25 cellular contexts compared by ENCODE assay signal in the genomic region with DNA sequence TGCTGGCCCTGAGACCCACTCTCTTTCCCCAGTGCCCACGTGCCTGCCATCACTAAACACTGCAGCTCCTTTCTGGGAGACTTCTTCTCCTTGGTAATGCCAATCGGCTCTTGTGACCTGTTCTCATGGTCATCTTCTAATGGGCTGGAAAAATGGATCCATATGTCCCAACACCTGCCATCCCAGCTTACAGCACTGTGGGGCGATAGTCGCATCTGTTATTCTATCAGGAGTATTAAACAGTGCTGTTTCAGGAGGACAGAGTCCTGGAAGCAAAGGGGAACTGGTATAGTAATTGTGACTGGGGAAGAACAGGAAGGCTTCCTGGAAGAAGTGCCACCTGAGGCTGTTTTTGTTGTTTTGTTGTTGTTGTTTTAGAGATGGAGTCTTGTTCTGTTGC.
A peak's percentile ranks its signal among the peaks of the same experiment; 100 is the strongest.
DNase-seq lines count a peak whose midpoint lies in the region; FAIRE-seq and TF ChIP-seq lines count a peak whose summit lies in the region.
"Had no signal": no experiment of that assay in that cellular context is flagged by ENCODE, and none has a peak within 500 bp of the region (broad histone marks: within the 10 kb centered on the region; RNA-seq: fewer than 3 reads in every experiment).

No MANE protein-coding gene starts in this region.

- H3K9ac ChIP-seq in Loucy (ENCODE audit: low read depth, low read length, poor library complexity, severe bottlenecking) (no peak overlapping the region), H1 (replicated peaks in 1 of 4; ENCODE audit: extremely low read depth in 1 of 4, low read depth in 3 of 4, low read length in 3 of 4) (no peak overlapping the region)
- H3K9ac ChIP-seq: GM23248 had no signal

- DNase-seq in MCF 10A (ENCODE audit: unreplicated experiment) = peak; percentile 19
- DNase-seq in breast epithelium (ENCODE audit: low spot score in 2 of 2) = no peak
- DNase-seq in H1 (ENCODE audit: low read depth in 1 of 2, low spot score in 2 of 2) = no peak
- DNase-seq in NCI-H2196 treated with DMSO at 0.1 percent for 48 hours (lab: John Stamatoyannopoulos, UW; ENCODE audit: unreplicated experiment) = no peak
- DNase-seq in cortex of kidney (lab: John Stamatoyannopoulos, UW) = no peak
- no peak for DNase-seq in activated T-helper 2 cell treated with anti-CD3 and anti-CD28 coated beads, Interferon-gamma antibody, Interleukin-2, Interleukin-4, amounts not matched to agents 10 μg/mL and 5 μg/mL and 100 μg/mL, durations not matched to agents 14 hours and 24 hours and 36 hours (ENCODE audit: low spot score)
- DNase-seq: activated CD4-positive, alpha-beta T cell treated with anti-CD3 and anti-CD28 coated beads, Interleukin-2, amount 10 ng/mL, durations not matched to agents 7 days and 5 days; activated gamma-delta T cell; CD8-positive, alpha-beta memory T cell; EL; gastrocnemius medialis; GM23248; left colon; midbrain; NCI-H1436; NCI-H2227 treated with DMSO at 0.1 percent for 48 hours; RPMI8226; SW 1271; testis had no signal

- H4K20me1 ChIP-seq in Loucy (ENCODE audit: insufficient read depth, low read length, poor library complexity, severe bottlenecking) = no peaks in the 10 kb centered on the region
- no peaks in the 10 kb centered on the region for H4K20me1 ChIP-seq in H1 (replicated peaks in 1 of 2; ENCODE audit: control insufficient read depth in 1 of 2, insufficient read depth in 2 of 2, low read length in 2 of 2)

- POLR2A ChIA-PET in MCF 10A (lab: Yijun Ruan, JAX) = no interaction called here
- POLR2A ChIA-PET in H1 (lab: Charles Lee; ENCODE audit: partially characterized antibody) = no interaction called here

- H3K4me2 ChIP-seq in Loucy (ENCODE audit: low read depth, low read length, poor library complexity, severe bottlenecking) (no peak overlapping the region), H1 (ENCODE audit: insufficient read depth in 1 of 2, low read depth in 2 of 2, low read length in 2 of 2) (no peak overlapping the region)

- H3K27me3 Mint-ChIP-seq in MCF 10A (ENCODE audit: insufficient read depth, unreplicated experiment) = no peaks in the 10 kb centered on the region
- no peaks in the 10 kb centered on the region for H3K27me3 Mint-ChIP-seq in activated T-helper 2 cell treated with anti-CD3 and anti-CD28 coated beads, Interferon-gamma antibody, Interleukin-2, Interleukin-4, amounts not matched to agents 10 μg/mL and 5 μg/mL and 100 μg/mL, durations not matched to agents 14 hours and 24 hours and 36 hours (ENCODE audit: low read depth)
- H3K27me3 Mint-ChIP-seq: activated CD4-positive, alpha-beta T cell treated with anti-CD3 and anti-CD28 coated beads, Interleukin-2, amount 10 ng/mL, durations not matched to agents 7 days and 5 days; CD8-positive, alpha-beta memory T cell had no signal

- TF ChIP-seq CTCF in MCF 10A (IDR thresholded peaks at IDR 0.05; ENCODE audit: unreplicated experiment) (peak; percentile 39), breast epithelium (IDR thresholded peaks at IDR 0.05) (no peak), Loucy (conservative IDR thresholded peaks at IDR 0.05; ENCODE audit: low read length) (peak; percentile 27; the same call in 1 of the 2 replicates), H1 (IDR thresholded peaks at IDR 0.05; ENCODE audit: control extremely low read depth in 1 of 3, insufficient read depth in 1 of 3, low read depth in 1 of 3, low read length in 3 of 3) (peak; percentile 37 to 69 (median 54))

- H2AFZ ChIP-seq in Loucy (ENCODE audit: low read length) (no peak overlapping the region), H1 (ENCODE audit: low read length) (no peak overlapping the region)
- H2AFZ ChIP-seq: GM23248 had no signal

- no peaks in the 10 kb centered on the region for H3K9me2 ChIP-seq in Loucy (replicated peaks; ENCODE audit: low read depth, low read length)

- no peaks in the 10 kb centered on the region for H3K9me3 ChIP-seq in breast epithelium
- H3K9me3 ChIP-seq in Loucy (ENCODE audit: insufficient read depth, low read depth, low read length) = peaks cover 13% of the 10 kb centered on the region; the same call in 1 of the 2 replicates
- H3K9me3 ChIP-seq in H1 (ENCODE audit: insufficient read depth in 2 of 2, low read depth in 1 of 2, low read length in 1 of 2) = no peaks in the 10 kb centered on the region
- H3K9me3 ChIP-seq: gastrocnemius medialis, neutrophil, testis had no signal

- TF ChIP-seq POLR2A in breast epithelium (IDR thresholded peaks at IDR 0.05) = no peak
- TF ChIP-seq POLR2A in H1 (IDR thresholded peaks at IDR 0.05; ENCODE audit: control extremely low read depth in 1 of 2, low read depth in 2 of 2, low read length in 2 of 2) = no peak

- no peak overlapping the region for H4K8ac ChIP-seq in H1 (ENCODE audit: extremely low read depth, insufficient read depth, low read length)

- no TSS peak for BruUV-seq in MCF 10A (replicated peaks; lab: Mats Ljungman, UMichigan)

- H2BK12ac ChIP-seq in H1 (ENCODE audit: low read depth, low read length) = no peak overlapping the region

- H3K79me1 ChIP-seq in H1 (ENCODE audit: low read depth, low read length) = no peaks in the 10 kb centered on the region

- no peak overlapping the region for H3K4me3 ChIP-seq in breast epithelium
- H3K4me3 ChIP-seq in Loucy (ENCODE audit: low read length, poor library complexity, severe bottlenecking) = no peak overlapping the region
- no peak overlapping the region for H3K4me3 ChIP-seq in H1 (ENCODE audit: extremely low read depth in 1 of 4, insufficient read depth in 2 of 4, low read depth in 3 of 4, low read length in 4 of 4)
- H3K4me3 ChIP-seq: cardiac muscle cell, gastrocnemius medialis, GM23248, testis had no signal

- peak overlapping the region; percentile 6 for H3K27ac Mint-ChIP-seq in MCF 10A (ENCODE audit: low read depth, unreplicated experiment)
- no peak overlapping the region for H3K27ac Mint-ChIP-seq in activated T-helper 2 cell treated with anti-CD3 and anti-CD28 coated beads, Interferon-gamma antibody, Interleukin-2, Interleukin-4, amounts not matched to agents 10 μg/mL and 5 μg/mL and 100 μg/mL, durations not matched to agents 14 hours and 24 hours and 36 hours
- H3K27ac Mint-ChIP-seq: activated CD4-positive, alpha-beta T cell treated with anti-CD3 and anti-CD28 coated beads, Interleukin-2, amount 10 ng/mL, durations not matched to agents 7 days and 5 days; CD8-positive, alpha-beta memory T cell; stimulated activated memory B cell treated with anti-CD40 and anti-IgM and Interleukin-4, amounts not matched to agents 10 μg/mL and 1 μg/mL and 100 μg/mL, for 72 hours had no signal

- no peak overlapping the region for H2BK5ac ChIP-seq in H1 (ENCODE audit: low read depth, low read length)

- H3K79me2 ChIP-seq in Loucy (ENCODE audit: insufficient read depth, low read length) = no peaks in the 10 kb centered on the region
- H3K79me2 ChIP-seq in H1 (ENCODE audit: control insufficient read depth in 1 of 2, insufficient read depth in 2 of 2, low read length in 2 of 2) = no peaks in the 10 kb centered on the region

- H3K36me3 ChIP-seq in breast epithelium = no peaks in the 10 kb centered on the region
- H3K36me3 ChIP-seq in Loucy (ENCODE audit: insufficient read depth, low read length) = no peaks in the 10 kb centered on the region
- no peaks in the 10 kb centered on the region for H3K36me3 ChIP-seq in H1 (ENCODE audit: control insufficient read depth in 2 of 4, insufficient read depth in 4 of 4, low read length in 3 of 4)
- H3K36me3 ChIP-seq: cardiac muscle cell, gastrocnemius medialis, neutrophil had no signal

- no peak overlapping the region for H3K18ac ChIP-seq in H1 (ENCODE audit: extremely low read depth, low read length)

- no peak overlapping the region for H4K5ac ChIP-seq in H1 (ENCODE audit: insufficient read length, low read depth, low read length)

- H3K27ac ChIP-seq in breast epithelium (no peak overlapping the region), H1 (ENCODE audit: low read depth, low read length) (no peak overlapping the region)
- H3K27ac ChIP-seq: cardiac muscle cell, gastrocnemius medialis, GM23248, neutrophil, testis had no signal

- FAIRE-seq in H1 (lab: Jason Lieb, UNC) = peak; percentile 77
- FAIRE-seq: HTR-8/SVneo, TTC549 had no signal

- peaks cover 0 to 76% of the 10 kb centered on the region in 2 donors for H3K27me3 ChIP-seq in breast epithelium
- no peaks in the 10 kb centered on the region for H3K27me3 ChIP-seq in Loucy (ENCODE audit: insufficient read depth, low read length, poor library complexity, severe bottlenecking)
- H3K27me3 ChIP-seq in H1 (replicated peaks in 1 of 4; ENCODE audit: control insufficient read depth in 3 of 4, extremely low read depth in 1 of 4, insufficient read depth in 3 of 4, low read length in 3 of 4) = no peaks in the 10 kb centered on the region
- H3K27me3 ChIP-seq: cardiac muscle cell, neutrophil, testis had no signal

- no peaks in the 10 kb centered on the region for H3K36me3 Mint-ChIP-seq in MCF 10A (ENCODE audit: insufficient read depth, unreplicated experiment)
- H3K36me3 Mint-ChIP-seq in activated T-helper 2 cell treated with anti-CD3 and anti-CD28 coated beads, Interferon-gamma antibody, Interleukin-2, Interleukin-4, amounts not matched to agents 10 μg/mL and 5 μg/mL and 100 μg/mL, durations not matched to agents 14 hours and 24 hours and 36 hours (ENCODE audit: low read depth) = no peaks in the 10 kb centered on the region
- H3K36me3 Mint-ChIP-seq: CD8-positive, alpha-beta memory T cell; stimulated activated memory B cell treated with anti-CD40 and anti-IgM and Interleukin-4, amounts not matched to agents 10 μg/mL and 1 μg/mL and 100 μg/mL, for 72 hours had no signal

- H4K91ac ChIP-seq in H1 (replicated peaks; ENCODE audit: insufficient read length, low read length) = no peak overlapping the region

- TF ChIP-seq EP300 in H1 (IDR thresholded peaks at IDR 0.05; ENCODE audit: borderline replicate concordance in 1 of 2, low read depth in 2 of 2, low read length in 2 of 2) = no peak

- H3K14ac ChIP-seq in H1 (ENCODE audit: insufficient read length) = no peak overlapping the region

- no peaks in the 10 kb centered on the region for H3K9me3 Mint-ChIP-seq in MCF 10A (ENCODE audit: unreplicated experiment)
- no peaks in the 10 kb centered on the region for H3K9me3 Mint-ChIP-seq in activated T-helper 2 cell treated with anti-CD3 and anti-CD28 coated beads, Interferon-gamma antibody, Interleukin-2, Interleukin-4, amounts not matched to agents 10 μg/mL and 5 μg/mL and 100 μg/mL, durations not matched to agents 14 hours and 24 hours and 36 hours
- H3K9me3 Mint-ChIP-seq: activated CD4-positive, alpha-beta T cell treated with anti-CD3 and anti-CD28 coated beads, Interleukin-2, amount 10 ng/mL, durations not matched to agents 7 days and 5 days; stimulated activated memory B cell treated with anti-CD40 and anti-IgM and Interleukin-4, amounts not matched to agents 10 μg/mL and 1 μg/mL and 100 μg/mL, for 72 hours had no signal

- no peak overlapping the region for H3K4ac ChIP-seq in H1 (replicated peaks; ENCODE audit: insufficient read length, low read depth, low read length)

- H2AK5ac ChIP-seq in H1 (ENCODE audit: low read depth, low read length) = no peak overlapping the region

- peak; percentile 73 to 83 for TF ChIP-seq RAD21 in H1 (IDR thresholded peaks at IDR 0.05 in 1 of 2, conservative IDR thresholded peaks at IDR 0.05 in 1 of 2; ENCODE audit: low read depth in 2 of 2, low read length in 2 of 2)

- peaks cover 13% of the 10 kb centered on the region for H3K4me1 Mint-ChIP-seq in MCF 10A (ENCODE audit: insufficient read depth, unreplicated experiment)
- no peaks in the 10 kb centered on the region for H3K4me1 Mint-ChIP-seq in activated T-helper 2 cell treated with anti-CD3 and anti-CD28 coated beads, Interferon-gamma antibody, Interleukin-2, Interleukin-4, amounts not matched to agents 10 μg/mL and 5 μg/mL and 100 μg/mL, durations not matched to agents 14 hours and 24 hours and 36 hours (ENCODE audit: low read depth)
- H3K4me1 Mint-ChIP-seq: activated CD4-positive, alpha-beta T cell treated with anti-CD3 and anti-CD28 coated beads, Interleukin-2, amount 10 ng/mL, durations not matched to agents 7 days and 5 days; CD8-positive, alpha-beta memory T cell; stimulated activated memory B cell treated with anti-CD40 and anti-IgM and Interleukin-4, amounts not matched to agents 10 μg/mL and 1 μg/mL and 100 μg/mL, for 72 hours had no signal

- 72% methylated on average over 4 of the region's 4 CpGs; no CpG with 5 or more reads in 1 of the 2 experiments for WGBS in H1 (ENCODE audit: extremely low coverage in 1 of 2, insufficient coverage in 1 of 2, insufficient read length in 1 of 2, insufficient replicate concordance in 2 of 2, low coverage in 1 of 2, low lambda C conversion rate in 2 of 2, missing lambda C conversion rate in 1 of 2), 2 experiments

- H2BK120ac ChIP-seq in H1 (replicated peaks; ENCODE audit: low read depth, low read length) = no peak overlapping the region

- H2BK20ac ChIP-seq in H1 (ENCODE audit: low read length) = no peak overlapping the region

- H3K23me2 ChIP-seq in H1 (ENCODE audit: low read depth, low read length) = no peaks in the 10 kb centered on the region; the same call in 1 of the 2 replicates

- CTCF ChIA-PET in MCF 10A (lab: Yijun Ruan, JAX) = interaction anchor here (0.5 to 1.8 kb wide), 4 partner anchors 17 to 1239 kb away, joined by 3 to 5 read pairs (median 4); no protein-coding TSS in a partner anchor
- CTCF ChIA-PET in H1 (lab: Charles Lee; ENCODE audit: partially characterized antibody) = interaction anchor here (1.1 to 2.0 kb wide), 4 partner anchors 19 to 518 kb away, joined by 3 to 5 read pairs (median 3); no protein-coding TSS in a partner anchor

- H2BK15ac ChIP-seq in H1 (ENCODE audit: low read length) = peak overlapping the region; percentile 61; the same call in 1 of the 2 replicates

- H3F3A ChIP-seq in Loucy (ENCODE audit: low read depth) = no peaks in the 10 kb centered on the region

- intact Hi-C loops in MCF 10A (cut with micrococcal nuclease) (loop anchor here (1.0 kb wide), 1 partner anchor 1328 kb away; no protein-coding TSS in a partner anchor), breast epithelium (cut with DNase I; ENCODE audit: low total_unique reads) (no loop called here)
- intact Hi-C loops in activated T-helper 2 cell treated with anti-CD3 and anti-CD28 coated beads, Interferon-gamma antibody, Interleukin-2, Interleukin-4, amounts not matched to agents 10 μg/mL and 5 μg/mL and 100 μg/mL, durations not matched to agents 14 hours and 24 hours and 36 hours (cut with micrococcal nuclease) = no loop called here

- H3K23ac ChIP-seq in H1 (ENCODE audit: insufficient read length) = no peak overlapping the region

- no peak overlapping the region for H3K4me3 Mint-ChIP-seq in MCF 10A (ENCODE audit: unreplicated experiment)
- H3K4me3 Mint-ChIP-seq in activated T-helper 2 cell treated with anti-CD3 and anti-CD28 coated beads, Interferon-gamma antibody, Interleukin-2, Interleukin-4, amounts not matched to agents 10 μg/mL and 5 μg/mL and 100 μg/mL, durations not matched to agents 14 hours and 24 hours and 36 hours (ENCODE audit: low read depth) = no peak overlapping the region
- H3K4me3 Mint-ChIP-seq: activated CD4-positive, alpha-beta T cell treated with anti-CD3 and anti-CD28 coated beads, Interleukin-2, amount 10 ng/mL, durations not matched to agents 7 days and 5 days; CD8-positive, alpha-beta memory T cell; stimulated activated memory B cell treated with anti-CD40 and anti-IgM and Interleukin-4, amounts not matched to agents 10 μg/mL and 1 μg/mL and 100 μg/mL, for 72 hours had no signal

- no peak overlapping the region for H3K56ac ChIP-seq in H1 (replicated peaks; ENCODE audit: insufficient read length, low read depth, low read length)

- H3K4me1 ChIP-seq in breast epithelium = no peaks in the 10 kb centered on the region
- H3K4me1 ChIP-seq in Loucy (ENCODE audit: insufficient read depth, low read length, poor library complexity, severe bottlenecking) = no peaks in the 10 kb centered on the region
- peaks cover 0 to 5% (median 1%) of the 10 kb centered on the region in 4 experiments; a peak in 2 of 7 replicates for H3K4me1 ChIP-seq in H1 (replicated peaks in 1 of 4; ENCODE audit: control insufficient read depth in 3 of 4, insufficient read depth in 4 of 4, low read length in 3 of 4)
- H3K4me1 ChIP-seq: gastrocnemius medialis, testis had no signal

Comparison
In these comparisons a context has a peak if more than half of its experiments do, and no peak if none do; other contexts are left out.
1. CTCF ChIP-seq: peak in MCF 10A (single experiment), Loucy (single experiment) and H1 (3 of 3); none in breast epithelium (0 of 3).